ENCODE assay signal across 8 cellular contexts in genomic region chr2:144331652-144332355, GRCh38.
DNase-seq lines count a peak whose midpoint lies in the region; ATAC-seq and TF ChIP-seq lines count a peak whose summit lies in the region.

No MANE protein-coding gene starts in this region.

- WGBS in ovary, 3 donors, result 0 to 1% (median 1%) methylated on average over 36 to 61 of the region's 67 CpGs

- peak overlapping the region; percentile 99 for H3K27ac Mint-ChIP-seq in activated T-cell treated with anti-CD3 and anti-CD28 coated beads, Interleukin-2, amount 50 U/mL, for 24 hours
- peak overlapping the region; percentile 99 for H3K27ac Mint-ChIP-seq in activated T-helper 1 cell treated with anti-CD3 and anti-CD28 coated beads, Interleukin-12 subunit alpha, Interleukin-12 subunit beta, Interleukin-2, Interleukin-4 antibody, amounts not matched to agents 30 ng/mL and 10 ng/mL and 1 ng/mL, durations not matched to agents 14 hours and 24 hours and 36 hours

- H3K4me3 Mint-ChIP-seq in activated T-cell treated with anti-CD3 and anti-CD28 coated beads, Interleukin-2, amount 50 U/mL, for 24 hours, result peak overlapping the region; percentile 94
- peak overlapping the region; percentile 94 for H3K4me3 Mint-ChIP-seq in activated T-helper 1 cell treated with anti-CD3 and anti-CD28 coated beads, Interleukin-12 subunit alpha, Interleukin-12 subunit beta, Interleukin-2, Interleukin-4 antibody, amounts not matched to agents 30 ng/mL and 10 ng/mL and 1 ng/mL, durations not matched to agents 14 hours and 24 hours and 36 hours

- no peak for DNase-seq in activated T-cell treated with anti-CD3 and anti-CD28 coated beads, Interleukin-2, amount 50 U/mL, for 24 hours
- DNase-seq in activated T-cell treated with anti-CD3 and anti-CD28 coated beads, Interleukin-2, amount 50 U/mL, for 1 hour, result no peak
- DNase-seq in Jurkat, Clone E6-1 (ENCODE audit: low read depth, low spot score), result no peak
- no peak for DNase-seq in activated T-helper 1 cell treated with anti-CD3 and anti-CD28 coated beads, Interleukin-12 subunit alpha, Interleukin-12 subunit beta, Interleukin-2, Interleukin-4 antibody, amounts not matched to agents 30 ng/mL and 10 ng/mL and 1 ng/mL, durations not matched to agents 14 hours and 24 hours and 36 hours (ENCODE audit: low spot score)
- DNase-seq in globus pallidus (ENCODE audit: low spot score) (peak; percentile 30), ovary (peak in 3 of 5 donors; percentile 73 to 80 (median 79)), NCI-H2171 treated with DMSO at 0.1 percent for 48 hours (lab: John Stamatoyannopoulos, UW) (no peak)

- peak overlapping the region; percentile 77 for H3K4me3 ChIP-seq in Jurkat, Clone E6-1 (ENCODE audit: low read length)
- H3K4me3 ChIP-seq in ovary, result peak overlapping the region; percentile 61

- TF ChIP-seq EP300 in ovary (IDR thresholded peaks at IDR 0.05), result no peak

- intact Hi-C loops in activated T-helper 1 cell treated with anti-CD3 and anti-CD28 coated beads, Interleukin-12 subunit alpha, Interleukin-12 subunit beta, Interleukin-2, Interleukin-4 antibody, amounts not matched to agents 30 ng/mL and 10 ng/mL and 1 ng/mL, durations not matched to agents 14 hours and 24 hours and 36 hours (cut with micrococcal nuclease), result loop anchor here (1.0 to 5.0 kb wide), 13 partner anchors 8 to 1075 kb away; no protein-coding TSS in a partner anchor
- intact Hi-C loops in ovary (cut with DNase I), result loop anchor here in 3 of 4 donors (5.0 to 10.0 kb wide), 3 partner anchors 183 to 395 kb away; no protein-coding TSS in a partner anchor

- no peaks in the 10 kb centered on the region for H3K9me3 ChIP-seq in ovary

- ATAC-seq in GM21825 (IDR thresholded peaks at IDR 0.05; ENCODE audit: unreplicated experiment), result peak; percentile 67

- H3K36me3 Mint-ChIP-seq in activated T-cell treated with anti-CD3 and anti-CD28 coated beads, Interleukin-2, amount 50 U/mL, for 24 hours (ENCODE audit: low read depth), result peaks cover 31% of the 10 kb centered on the region
- peaks cover 12% of the 10 kb centered on the region for H3K36me3 Mint-ChIP-seq in activated T-helper 1 cell treated with anti-CD3 and anti-CD28 coated beads, Interleukin-12 subunit alpha, Interleukin-12 subunit beta, Interleukin-2, Interleukin-4 antibody, amounts not matched to agents 30 ng/mL and 10 ng/mL and 1 ng/mL, durations not matched to agents 14 hours and 24 hours and 36 hours (ENCODE audit: low read depth)

- peak overlapping the region; percentile 78 to 82 for H3K27ac ChIP-seq in ovary

- H3K27me3 ChIP-seq in ovary, result no peaks in the 10 kb centered on the region

- H3K4me1 ChIP-seq in ovary (ENCODE audit: insufficient read depth), result peaks cover 2% of the 10 kb centered on the region

- TF ChIP-seq CTCF in ovary (IDR thresholded peaks at IDR 0.05), result peak in 2 of 3 donors; percentile 13 to 14

- TF ChIP-seq POLR2A in ovary (IDR thresholded peaks at IDR 0.05), result no peak

- no peaks in the 10 kb centered on the region for H3K27me3 Mint-ChIP-seq in activated T-cell treated with anti-CD3 and anti-CD28 coated beads, Interleukin-2, amount 50 U/mL, for 24 hours
- H3K27me3 Mint-ChIP-seq in activated T-helper 1 cell treated with anti-CD3 and anti-CD28 coated beads, Interleukin-12 subunit alpha, Interleukin-12 subunit beta, Interleukin-2, Interleukin-4 antibody, amounts not matched to agents 30 ng/mL and 10 ng/mL and 1 ng/mL, durations not matched to agents 14 hours and 24 hours and 36 hours (ENCODE audit: insufficient read depth), result no peaks in the 10 kb centered on the region

- peaks cover 51% of the 10 kb centered on the region for H3K4me1 Mint-ChIP-seq in activated T-cell treated with anti-CD3 and anti-CD28 coated beads, Interleukin-2, amount 50 U/mL, for 24 hours (ENCODE audit: low read depth)
- peaks cover 52% of the 10 kb centered on the region for H3K4me1 Mint-ChIP-seq in activated T-helper 1 cell treated with anti-CD3 and anti-CD28 coated beads, Interleukin-12 subunit alpha, Interleukin-12 subunit beta, Interleukin-2, Interleukin-4 antibody, amounts not matched to agents 30 ng/mL and 10 ng/mL and 1 ng/mL, durations not matched to agents 14 hours and 24 hours and 36 hours (ENCODE audit: low read depth)

- peaks cover 4% of the 10 kb centered on the region for H3K9me3 Mint-ChIP-seq in activated T-cell treated with anti-CD3 and anti-CD28 coated beads, Interleukin-2, amount 50 U/mL, for 24 hours
- no peaks in the 10 kb centered on the region for H3K9me3 Mint-ChIP-seq in activated T-helper 1 cell treated with anti-CD3 and anti-CD28 coated beads, Interleukin-12 subunit alpha, Interleukin-12 subunit beta, Interleukin-2, Interleukin-4 antibody, amounts not matched to agents 30 ng/mL and 10 ng/mL and 1 ng/mL, durations not matched to agents 14 hours and 24 hours and 36 hours

- no peaks in the 10 kb centered on the region for H3K36me3 ChIP-seq in ovary

Comparison
In these comparisons a context has a peak if more than half of its experiments do, and no peak if none do; other contexts are left out.
1. DNase-seq: peak in globus pallidus (single experiment) and ovary (3 of 5); none in activated T-cell treated with anti-CD3 and anti-CD28 coated beads, Interleukin-2, amount 50 U/mL, for 24 hours (single experiment), activated T-cell treated with anti-CD3 and anti-CD28 coated beads, Interleukin-2, amount 50 U/mL, for 1 hour (single experiment), Jurkat, Clone E6-1 (single experiment), activated T-helper 1 cell treated with anti-CD3 and anti-CD28 coated beads, Interleukin-12 subunit alpha, Interleukin-12 subunit beta, Interleukin-2, Interleukin-4 antibody, amounts not matched to agents 30 ng/mL and 10 ng/mL and 1 ng/mL, durations not matched to agents 14 hours and 24 hours and 36 hours (single experiment) and NCI-H2171 treated with DMSO at 0.1 percent for 48 hours (single experiment).